ENCODE assay signal across 9 cellular contexts in genomic region chrX:47283015-47283771, GRCh38. TPM values are rescaled to one million over a fixed set of nuclear protein-coding genes. Genes with fewer than 3 reads are reported as not detected.
A peak's percentile ranks its signal among the peaks of the same experiment; 100 is the strongest.
DNase-seq lines count a peak whose midpoint lies in the region; ATAC-seq, FAIRE-seq and TF ChIP-seq lines count a peak whose summit lies in the region.
"Had no signal": no experiment of that assay in that cellular context is flagged by ENCODE, and none has a peak within 500 bp of the region (broad histone marks: within the 10 kb centered on the region; RNA-seq: fewer than 3 reads in every experiment).

No MANE protein-coding gene starts in this region.

- H3K27ac ChIP-seq in A673 (ENCODE audit: low read depth, low read length, poor library complexity, severe bottlenecking): no peak overlapping the region
- no peak overlapping the region for H3K27ac ChIP-seq in vagina
- H3K27ac ChIP-seq: foreskin keratinocyte had no signal

- H3K27me3 ChIP-seq in A673 (replicated peaks; ENCODE audit: insufficient read depth, low read depth, low read length, poor library complexity): no peaks in the 10 kb centered on the region
- H3K27me3 ChIP-seq in vagina: no peaks in the 10 kb centered on the region
- H3K27me3 ChIP-seq: foreskin keratinocyte had no signal

- in situ Hi-C loops in GM13977 (cut with MboI; ENCODE audit: low pct_unique_long_range_greater_than_20kb, low sequenced_read_pairs, unreplicated experiment): no loop called here

- H3K9me3 ChIP-seq in A673 (ENCODE audit: low read depth, low read length, poor library complexity, severe bottlenecking) (no peaks in the 10 kb centered on the region), vagina (no peaks in the 10 kb centered on the region)

- TF ChIP-seq CTCF in A673 (conservative IDR thresholded peaks at IDR 0.05; ENCODE audit: low read depth, low read length): no peak
- TF ChIP-seq CTCF in GM13977 (IDR thresholded peaks at IDR 0.05; ENCODE audit: extremely low read depth, insufficient read depth, missing control alignments): no peak
- TF ChIP-seq CTCF in vagina (IDR thresholded peaks at IDR 0.05): no peak

- H3K4me1 ChIP-seq in A673 (ENCODE audit: insufficient read depth, low read length, poor library complexity, severe bottlenecking) (no peaks in the 10 kb centered on the region), vagina (no peaks in the 10 kb centered on the region)
- H3K4me1 ChIP-seq: foreskin keratinocyte had no signal

- H3K4me3 ChIP-seq in A673 (ENCODE audit: low read depth, low read length, poor library complexity, severe bottlenecking): no peak overlapping the region
- H3K4me3 ChIP-seq in vagina: no peak overlapping the region

- no peaks in the 10 kb centered on the region for H3K36me3 ChIP-seq in A673 (ENCODE audit: insufficient read depth, low read length, poor library complexity, severe bottlenecking)
- H3K36me3 ChIP-seq in vagina: no peaks in the 10 kb centered on the region

- TF ChIP-seq POLR2A in H54 (IDR thresholded peaks at IDR 0.05; ENCODE audit: low read depth, low read length) (no peak), vagina (IDR thresholded peaks at IDR 0.05) (no peak)

- peak; percentile 40 for DNase-seq in A673 (ENCODE audit: low spot score)
- DNase-seq in H54 (ENCODE audit: insufficient read length, low spot score): peak; percentile 6
- DNase-seq in RKO (ENCODE audit: low spot score): peak; percentile 38
- DNase-seq in hypothalamus (lab: John Stamatoyannopoulos, UW): peak in 33 of 51 donors; percentile 0 to 47 (median 9)
- no peak for DNase-seq in iPS-NIHi7 (ENCODE audit: extremely low spot score)
- no peak for DNase-seq in GM13977 (ENCODE audit: low spot score)
- no peak for DNase-seq in vagina (ENCODE audit: extremely low spot score in 2 of 2)
- DNase-seq: foreskin keratinocyte had no signal

- intact Hi-C loops in A673 (cut with micrococcal nuclease; ENCODE audit: unreplicated experiment) (no loop called here), vagina (cut with DNase I) (no loop called here)

- FAIRE-seq in H54 (lab: Jason Lieb, UNC): no peak

- BruUV-seq in A673 (replicated peaks; lab: Mats Ljungman, UMichigan): no TSS peak

- POLR2A ChIA-PET in A673 (lab: Charles Lee; ENCODE audit: low non-redundant PET): no interaction called here

- ATAC-seq in HG02759 (IDR thresholded peaks at IDR 0.05; ENCODE audit: unreplicated experiment): no peak
- ATAC-seq: foreskin keratinocyte had no signal

- CTCF ChIA-PET in A673 (lab: Charles Lee): no interaction called here

RNA-seq across cellular contexts. Expression of gene USP11, which starts 50.4 kb away (rescaled TPM):
- total RNA-seq in A673 (2021): 122 and 134 TPM in 2 replicates
- total RNA-seq in vagina: 72.4 TPM

Comparison
In these comparisons a context has a peak if more than half of its experiments do, and no peak if none do; other contexts are left out.
1. DNase-seq: peak in A673 (single experiment), H54 (single experiment), RKO (single experiment) and hypothalamus (33 of 51); none in iPS-NIHi7 (single experiment), GM13977 (single experiment) and vagina (0 of 2).